27 cellular contexts compared by ENCODE assay signal in the genomic region with DNA sequence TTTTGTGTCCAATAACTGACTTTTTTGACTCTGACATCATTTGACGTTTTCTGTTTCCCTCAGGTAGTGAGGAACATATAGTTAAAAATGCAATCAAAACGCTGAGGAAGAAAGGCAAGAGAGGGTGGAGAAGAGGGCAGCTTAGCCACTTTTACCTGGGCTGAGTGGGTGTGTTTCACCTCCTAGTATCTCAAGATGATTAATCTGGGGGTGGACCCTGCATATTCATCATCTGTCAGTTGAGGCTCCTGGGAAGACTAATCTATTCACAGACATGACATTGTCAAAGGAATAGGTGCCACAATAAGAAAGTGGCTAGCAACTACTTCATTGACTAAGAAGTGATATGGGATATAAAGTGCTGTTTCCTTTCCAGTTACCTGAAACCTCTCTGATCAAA.
"Had no signal": no experiment of that assay in that cellular context is flagged by ENCODE, and none has a peak within 500 bp of the region (broad histone marks: within the 10 kb centered on the region; RNA-seq: fewer than 3 reads in every experiment).

No MANE protein-coding gene starts in this region.

- H3K27me3 ChIP-seq: left lung, neural progenitor cell, neutrophil, right atrium auricular region, right lobe of liver, suprapubic skin, tibial nerve, uterus had no signal

- H3K27ac Mint-ChIP-seq: mesothelial cell of epicardium; naive B cell; natural killer cell; nephron progenitor cell; neural progenitor cell; stimulated activated effector memory CD8-positive, alpha-beta T cell treated with anti-CD3 and anti-CD28 coated beads, Interleukin-12 subunit alpha, Interleukin-12 subunit beta, amount 100 ng/mL, for 72 hours; stimulated activated naive CD8-positive, alpha-beta T cell treated with anti-CD3 and anti-CD28 coated beads, Interleukin-15, Interleukin-2, amounts not matched to agents 100 ng/mL and 50 ng/mL, for 24 hours; type B pancreatic cell had no signal

- H3K4me1 ChIP-seq: left lung, parathyroid adenoma, psoas muscle, right atrium auricular region, right lobe of liver, suprapubic skin, tibial nerve, uterus had no signal

- H3K79me2 ChIP-seq: parathyroid adenoma had no signal

- ATAC-seq: left colon; left lung; natural killer cell; psoas muscle; right lobe of liver; stimulated activated effector memory CD8-positive, alpha-beta T cell treated with anti-CD3 and anti-CD28 coated beads, Interleukin-12 subunit alpha, Interleukin-12 subunit beta, amount 100 ng/mL, for 72 hours had no signal

- H3K4me3 Mint-ChIP-seq: mesothelial cell of epicardium; naive B cell; natural killer cell; nephron progenitor cell; neural progenitor cell; stimulated activated effector memory CD8-positive, alpha-beta T cell treated with anti-CD3 and anti-CD28 coated beads, Interleukin-12 subunit alpha, Interleukin-12 subunit beta, amount 100 ng/mL, for 72 hours; stimulated activated naive CD8-positive, alpha-beta T cell treated with anti-CD3 and anti-CD28 coated beads, Interleukin-15, Interleukin-2, amounts not matched to agents 100 ng/mL and 50 ng/mL, for 24 hours; type B pancreatic cell had no signal

- H3K36me3 Mint-ChIP-seq: mesothelial cell of epicardium; naive B cell; natural killer cell; neural progenitor cell; stimulated activated effector memory CD8-positive, alpha-beta T cell treated with anti-CD3 and anti-CD28 coated beads, Interleukin-12 subunit alpha, Interleukin-12 subunit beta, amount 100 ng/mL, for 72 hours; type B pancreatic cell had no signal

- H3K27ac ChIP-seq: left lung, neural progenitor cell, neutrophil, parathyroid adenoma, psoas muscle, right atrium auricular region, right lobe of liver, suprapubic skin, tibial nerve, uterus had no signal

- DNase-seq: hippocampal formation; kidney glomerular epithelial cell; left colon; left lung; mesendoderm; naive B cell; natural killer cell; nephron progenitor cell; occipital lobe; psoas muscle; right lobe of liver; stimulated activated CD4-positive, alpha-beta T cell treated with anti-CD3 and anti-CD28 coated beads, Interleukin-12 subunit alpha, Interleukin-12 subunit beta, amount 100 ng/mL, for 4 hours; stimulated activated CD4-positive, alpha-beta T cell treated with anti-CD3 and anti-CD28 coated beads, Interleukin-15, amount 100 ng/mL, for 24 hours; stimulated activated CD4-positive, alpha-beta T cell treated with anti-CD3 and anti-CD28 coated beads, Interleukin-4, amount 100 ng/mL, for 24 hours; stimulated activated naive CD4-positive, alpha-beta T cell; uterus had no signal

- H3K4me3 ChIP-seq: left lung, lung, neural progenitor cell, psoas muscle, right atrium auricular region, right lobe of liver, suprapubic skin, tibial nerve, uterus had no signal

- H3K9me3 ChIP-seq: left lung, neutrophil, psoas muscle, right atrium auricular region, right lobe of liver, suprapubic skin, tibial nerve, uterus had no signal

- H3K27me3 Mint-ChIP-seq: naive B cell; stimulated activated naive CD8-positive, alpha-beta T cell treated with anti-CD3 and anti-CD28 coated beads, Interleukin-15, Interleukin-2, amounts not matched to agents 100 ng/mL and 50 ng/mL, for 24 hours had no signal

- H3K9me3 Mint-ChIP-seq: nephron progenitor cell, neural progenitor cell had no signal

- H3K36me3 ChIP-seq: left lung, neural progenitor cell, neutrophil, right atrium auricular region, right lobe of liver, suprapubic skin, tibial nerve, uterus had no signal

- H3K4me2 ChIP-seq: neural progenitor cell had no signal

- H2AFZ ChIP-seq: neural progenitor cell, parathyroid adenoma had no signal

- H3K9ac ChIP-seq: neural progenitor cell, parathyroid adenoma had no signal

- H3K4me1 Mint-ChIP-seq: naive B cell; natural killer cell; neural progenitor cell; stimulated activated effector memory CD8-positive, alpha-beta T cell treated with anti-CD3 and anti-CD28 coated beads, Interleukin-12 subunit alpha, Interleukin-12 subunit beta, amount 100 ng/mL, for 72 hours had no signal
